ENCODE assay signal across 11 cellular contexts in genomic region chr16:57152096-57153093, GRCh38. TPM values are rescaled to one million over a fixed set of nuclear protein-coding genes. Genes with fewer than 3 reads are reported as not detected.
DNase-seq lines count a peak whose midpoint lies in the region; ATAC-seq, FAIRE-seq and TF ChIP-seq lines count a peak whose summit lies in the region.
"Had no signal": no experiment of that assay in that cellular context is flagged by ENCODE, and none has a peak within 500 bp of the region (broad histone marks: within the 10 kb centered on the region; RNA-seq: fewer than 3 reads in every experiment).

No MANE protein-coding gene starts in this region.

- no peaks in the 10 kb centered on the region for H3K9me3 Mint-ChIP-seq in CD4-positive, CD25-positive, alpha-beta regulatory T cell
- H3K9me3 Mint-ChIP-seq in WTC11 (no peaks in the 10 kb centered on the region), natural killer cell (no peaks in the 10 kb centered on the region)
- H3K9me3 Mint-ChIP-seq in naive thymus-derived CD4-positive, alpha-beta T cell, result no peaks in the 10 kb centered on the region
- H3K9me3 Mint-ChIP-seq: T-helper 1 cell treated with Interleukin-12 subunit alpha and Interleukin-12 subunit beta and Interleukin-4 antibody, amounts not matched to agents 30 μg/mL and 1 μg/mL, for 36 hours had no signal

- H3K36me3 ChIP-seq in CD4-positive, CD25-positive, alpha-beta regulatory T cell (ENCODE audit: control insufficient read depth, insufficient read depth, low read length), result peaks cover 55% of the 10 kb centered on the region
- peaks cover 0 to 30% (median 8%) of the 10 kb centered on the region in 3 experiments for H3K36me3 ChIP-seq in naive thymus-derived CD4-positive, alpha-beta T cell (ENCODE audit: control insufficient read depth in 2 of 3, insufficient read depth in 3 of 3, low read length in 3 of 3)

- H3K27ac Mint-ChIP-seq in CD4-positive, CD25-positive, alpha-beta regulatory T cell, result peak overlapping the region in 2 of 3 donors; percentile 52 to 55
- H3K27ac Mint-ChIP-seq in WTC11 (peak overlapping the region; percentile 94), natural killer cell (no peak overlapping the region)
- peak overlapping the region; percentile 15 to 84 (median 58) for H3K27ac Mint-ChIP-seq in naive thymus-derived CD4-positive, alpha-beta T cell
- H3K27ac Mint-ChIP-seq: T-helper 1 cell treated with Interleukin-12 subunit alpha and Interleukin-12 subunit beta and Interleukin-4 antibody, amounts not matched to agents 30 μg/mL and 1 μg/mL, for 36 hours had no signal

- no peak overlapping the region for H3K4me3 Mint-ChIP-seq in CD4-positive, CD25-positive, alpha-beta regulatory T cell
- H3K4me3 Mint-ChIP-seq in WTC11, result no peak overlapping the region
- H3K4me3 Mint-ChIP-seq in naive thymus-derived CD4-positive, alpha-beta T cell, result no peak overlapping the region
- no peak overlapping the region for H3K4me3 Mint-ChIP-seq in natural killer cell
- H3K4me3 Mint-ChIP-seq: T-helper 1 cell treated with Interleukin-12 subunit alpha and Interleukin-12 subunit beta and Interleukin-4 antibody, amounts not matched to agents 30 μg/mL and 1 μg/mL, for 36 hours had no signal

- no peaks in the 10 kb centered on the region for H3K27me3 ChIP-seq in CD4-positive, CD25-positive, alpha-beta regulatory T cell (ENCODE audit: control insufficient read depth, insufficient read depth, low read length)
- no peaks in the 10 kb centered on the region for H3K27me3 ChIP-seq in naive thymus-derived CD4-positive, alpha-beta T cell (ENCODE audit: control insufficient read depth in 2 of 2, insufficient read depth in 2 of 2, low read length in 2 of 2)

- H3K4me1 ChIP-seq in CD4-positive, CD25-positive, alpha-beta regulatory T cell (ENCODE audit: control insufficient read depth, insufficient read depth, low read length, poor library complexity, severe bottlenecking), result no peaks in the 10 kb centered on the region
- peaks cover 0 to 9% of the 10 kb centered on the region in 2 donors for H3K4me1 ChIP-seq in naive thymus-derived CD4-positive, alpha-beta T cell (ENCODE audit: control insufficient read depth in 2 of 2, insufficient read depth in 2 of 2, low read length in 2 of 2)

- POLR2A ChIA-PET in WTC11 (lab: Charles Lee), result interaction anchor here (1.4 kb wide), 1 partner anchor 30 kb away, joined by 3 read pairs; no protein-coding TSS in a partner anchor
- POLR2A ChIA-PET in naive thymus-derived CD4-positive, alpha-beta T cell (lab: Charles Lee), result interaction anchor here (0.6 to 2.4 kb wide), 7 partner anchors 8 to 187 kb away, joined by 3 to 9 read pairs (median 4); partner anchors contain the start of genes PSME3IP1 and RSPRY1

- H3K4me3 ChIP-seq in CD4-positive, CD25-positive, alpha-beta regulatory T cell (ENCODE audit: low read depth, low read length), result no peak overlapping the region
- no peak overlapping the region for H3K4me3 ChIP-seq in naive thymus-derived CD4-positive, alpha-beta T cell (ENCODE audit: low read length)

- ATAC-seq in CD4-positive, CD25-positive, alpha-beta regulatory T cell (ENCODE audit: low read depth in 2 of 2), result no peak
- ATAC-seq in WTC11 (no peak), natural killer cell (no peak), GM18520 (IDR thresholded peaks at IDR 0.05; ENCODE audit: unreplicated experiment) (no peak)
- ATAC-seq in naive thymus-derived CD4-positive, alpha-beta T cell, result no peak

- no peak for DNase-seq in CD4-positive, CD25-positive, alpha-beta regulatory T cell
- DNase-seq in GM18507 (ENCODE audit: extremely low spot score, insufficient read length, low read depth), result no peak
- no peak for DNase-seq in WTC11 (ENCODE audit: low spot score)
- DNase-seq in naive thymus-derived CD4-positive, alpha-beta T cell, result no peak
- DNase-seq in natural killer cell, result no peak
- no peak for DNase-seq in NCI-H526 (lab: John Stamatoyannopoulos, UW)
- DNase-seq: foreskin melanocyte, NCI-H2171 had no signal

- peak; percentile 9 for FAIRE-seq in GM18507 (lab: Jason Lieb, UNC)
- FAIRE-seq: keratinocyte had no signal

- CTCF ChIA-PET in WTC11 (lab: Charles Lee), result interaction anchor here (1.0 to 5.8 kb wide), 5 partner anchors 34 to 188 kb away, joined by 4 to 56 read pairs (median 6); partner anchors contain the start of genes CPNE2, PSME3IP1 and RSPRY1
- CTCF ChIA-PET in naive thymus-derived CD4-positive, alpha-beta T cell (lab: Charles Lee), result interaction anchor here (0.6 kb wide), 1 partner anchor 44 kb away, joined by 7 read pairs; no protein-coding TSS in a partner anchor

- intact Hi-C loops in naive thymus-derived CD4-positive, alpha-beta T cell (cut with micrococcal nuclease), result no loop called here
- intact Hi-C loops in natural killer cell (cut with micrococcal nuclease), result no loop called here

- H3K27me3 Mint-ChIP-seq in CD4-positive, CD25-positive, alpha-beta regulatory T cell, result no peaks in the 10 kb centered on the region
- H3K27me3 Mint-ChIP-seq in WTC11 (ENCODE audit: low read depth), result no peaks in the 10 kb centered on the region; the same call in 1 of the 2 replicates
- H3K27me3 Mint-ChIP-seq in naive thymus-derived CD4-positive, alpha-beta T cell, result no peaks in the 10 kb centered on the region
- no peaks in the 10 kb centered on the region for H3K27me3 Mint-ChIP-seq in natural killer cell (ENCODE audit: low read depth in 2 of 2)

- H3K9me3 ChIP-seq in CD4-positive, CD25-positive, alpha-beta regulatory T cell (ENCODE audit: control insufficient read depth in 2 of 2, low read length in 2 of 2), result no peaks in the 10 kb centered on the region
- no peaks in the 10 kb centered on the region for H3K9me3 ChIP-seq in naive thymus-derived CD4-positive, alpha-beta T cell (ENCODE audit: control insufficient read depth in 2 of 3, low read length in 3 of 3)

- peaks cover 1 to 23% (median 12%) of the 10 kb centered on the region in 4 donors for H3K4me1 Mint-ChIP-seq in CD4-positive, CD25-positive, alpha-beta regulatory T cell
- H3K4me1 Mint-ChIP-seq in WTC11 (peaks cover 42% of the 10 kb centered on the region), natural killer cell (peaks cover 12% of the 10 kb centered on the region in 2 donors)
- H3K4me1 Mint-ChIP-seq in naive thymus-derived CD4-positive, alpha-beta T cell, result peaks cover 24 to 67% (median 41%) of the 10 kb centered on the region in 7 donors

- TF ChIP-seq CTCF in WTC11 (IDR thresholded peaks at IDR 0.05) (no peak), natural killer cell (IDR thresholded peaks at IDR 0.05) (no peak)

- no peak overlapping the region for H3K27ac ChIP-seq in CD4-positive, CD25-positive, alpha-beta regulatory T cell (ENCODE audit: insufficient read depth, low read length, poor library complexity, severe bottlenecking)
- H3K27ac ChIP-seq in naive thymus-derived CD4-positive, alpha-beta T cell (ENCODE audit: low read depth, low read length), result no peak overlapping the region

- H3K36me3 Mint-ChIP-seq in CD4-positive, CD25-positive, alpha-beta regulatory T cell, result peaks cover 49% of the 10 kb centered on the region
- H3K36me3 Mint-ChIP-seq in WTC11 (peaks cover 49% of the 10 kb centered on the region), natural killer cell (peaks cover 29% of the 10 kb centered on the region)
- peaks cover 9 to 43% (median 32%) of the 10 kb centered on the region in 5 donors for H3K36me3 Mint-ChIP-seq in naive thymus-derived CD4-positive, alpha-beta T cell

TF ChIP-seq in WTC11, 78 proteins besides CTCF, POLR2A, EP300 and RAD21:
- TF ChIP-seq GRHL2 (CRISPR knock-in tag; IDR thresholded peaks at IDR 0.05; ENCODE audit: insufficient replicate concordance, severe bottlenecking) (no peak), FOXP1 (CRISPR knock-in tag; IDR thresholded peaks at IDR 0.05; ENCODE audit: borderline replicate concordance) (no peak)

RNA-seq across cellular contexts. Expression of gene PSME3IP1, which starts 33.4 kb away (rescaled TPM):
- total RNA-seq in CD4-positive, CD25-positive, alpha-beta regulatory T cell, result 140 TPM
- 10 to 100 TPM; 68.1 to 81.5 (median 71.8) TPM for polyA plus RNA-seq in CD4-positive, CD25-positive, alpha-beta regulatory T cell
- total RNA-seq in WTC11 (2021) (102 to 107 TPM (median 104 TPM) in 3 replicates), natural killer cell (100 to 1,000 TPM; 129 to 148 (median 133) TPM)
- 100 to 1,000 TPM; 109 to 159 (median 140) TPM for total RNA-seq in naive thymus-derived CD4-positive, alpha-beta T cell
- 10 to 100 TPM; 76.3 to 84.7 TPM for polyA plus RNA-seq in naive thymus-derived CD4-positive, alpha-beta T cell

RNA-seq across cellular contexts. Expression of gene RSPRY1, which starts 33.7 kb away (rescaled TPM):
- total RNA-seq in CD4-positive, CD25-positive, alpha-beta regulatory T cell, result 25.7 TPM
- 10 to 100 TPM; 26.7 to 46.4 (median 36.1) TPM for polyA plus RNA-seq in CD4-positive, CD25-positive, alpha-beta regulatory T cell
- 22.7 to 28.5 TPM (median 26.8 TPM) in 3 replicates for total RNA-seq in WTC11 (2021)
- total RNA-seq in naive thymus-derived CD4-positive, alpha-beta T cell, result 10 to 100 TPM; 24.1 to 40.5 (median 33.6) TPM
- 10 to 100 TPM; 22.2 to 34.2 TPM for polyA plus RNA-seq in naive thymus-derived CD4-positive, alpha-beta T cell
- total RNA-seq in natural killer cell, result 10 to 100 TPM; 22.6 to 26.6 (median 23.4) TPM

Comparison
In these comparisons a context has a peak if more than half of its experiments do, and no peak if none do; other contexts are left out.
1. H3K27ac Mint-ChIP-seq: peak in CD4-positive, CD25-positive, alpha-beta regulatory T cell (2 of 3), WTC11 (single experiment) and naive thymus-derived CD4-positive, alpha-beta T cell (9 of 9); none in natural killer cell (0 of 2).